Comparison of ENCODE assay signal across 1 cellular context in the genomic region with DNA sequence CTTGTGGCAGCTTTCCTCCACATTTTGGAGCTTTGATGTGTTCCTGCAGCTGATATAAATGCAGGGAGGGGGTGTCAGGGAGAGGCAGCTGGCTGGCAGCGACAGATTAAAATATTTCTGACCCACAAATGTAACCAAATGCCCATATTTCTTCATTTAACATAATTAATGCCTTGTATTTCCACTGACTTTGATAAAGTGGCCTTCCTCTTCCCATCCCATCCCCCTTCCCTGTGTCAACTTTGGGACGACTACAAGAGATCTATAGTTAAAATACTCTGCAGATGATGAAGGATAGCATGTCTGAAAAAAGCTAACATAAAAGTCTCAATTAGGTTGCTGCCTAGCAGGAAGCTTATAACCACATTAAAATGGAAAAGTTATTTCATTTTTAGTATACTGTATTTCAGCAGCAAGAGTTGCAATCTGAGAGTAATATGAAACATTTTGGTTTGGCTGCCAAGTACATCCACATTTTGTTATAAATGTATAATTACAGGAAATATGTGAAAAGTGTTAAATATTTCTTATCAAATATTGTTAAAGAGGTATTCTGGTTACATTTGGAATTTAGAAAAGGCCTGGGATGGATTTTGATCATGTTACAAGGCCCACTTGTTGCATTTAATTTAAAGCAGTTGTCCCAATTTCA.
TF ChIP-seq lines count a peak whose summit lies in the region.

No MANE protein-coding gene starts in this region.

TF ChIP-seq in K562, 482 proteins besides CTCF, POLR2A, EP300 and RAD21 (continued from another document):
- TF ChIP-seq RCOR1 (IDR thresholded peaks at IDR 0.05; ENCODE audit: borderline replicate concordance in 1 of 2, low read depth in 2 of 2, low read length in 2 of 2) (no peak), PCBP2 (IDR thresholded peaks at IDR 0.05; ENCODE audit: low read depth, low read length, poor library complexity, severe bottlenecking) (no peak), ID3 (CRISPR knock-in tag; IDR thresholded peaks at IDR 0.05) (no peak), ID3 (tag; IDR thresholded peaks at IDR 0.05) (no peak), SETDB1 (IDR thresholded peaks at IDR 0.05; ENCODE audit: low read length) (no peak), NR4A1 (CRISPR knock-in tag; IDR thresholded peaks at IDR 0.05) (no peak), NR4A1 (tag; IDR thresholded peaks at IDR 0.05) (no peak), POU5F1 (IDR thresholded peaks at IDR 0.05; ENCODE audit: borderline replicate concordance, low read depth, low read length, partially characterized antibody) (no peak), FOXK1 (CRISPR knock-in tag; IDR thresholded peaks at IDR 0.05; ENCODE audit: borderline replicate concordance) (no peak), FOXP1 (CRISPR knock-in tag; IDR thresholded peaks at IDR 0.05) (no peak), MEIS2 (IDR thresholded peaks at IDR 0.05; ENCODE audit: partially characterized antibody) (no peak)
